8 cellular contexts compared by ENCODE assay signal in the genomic region with DNA sequence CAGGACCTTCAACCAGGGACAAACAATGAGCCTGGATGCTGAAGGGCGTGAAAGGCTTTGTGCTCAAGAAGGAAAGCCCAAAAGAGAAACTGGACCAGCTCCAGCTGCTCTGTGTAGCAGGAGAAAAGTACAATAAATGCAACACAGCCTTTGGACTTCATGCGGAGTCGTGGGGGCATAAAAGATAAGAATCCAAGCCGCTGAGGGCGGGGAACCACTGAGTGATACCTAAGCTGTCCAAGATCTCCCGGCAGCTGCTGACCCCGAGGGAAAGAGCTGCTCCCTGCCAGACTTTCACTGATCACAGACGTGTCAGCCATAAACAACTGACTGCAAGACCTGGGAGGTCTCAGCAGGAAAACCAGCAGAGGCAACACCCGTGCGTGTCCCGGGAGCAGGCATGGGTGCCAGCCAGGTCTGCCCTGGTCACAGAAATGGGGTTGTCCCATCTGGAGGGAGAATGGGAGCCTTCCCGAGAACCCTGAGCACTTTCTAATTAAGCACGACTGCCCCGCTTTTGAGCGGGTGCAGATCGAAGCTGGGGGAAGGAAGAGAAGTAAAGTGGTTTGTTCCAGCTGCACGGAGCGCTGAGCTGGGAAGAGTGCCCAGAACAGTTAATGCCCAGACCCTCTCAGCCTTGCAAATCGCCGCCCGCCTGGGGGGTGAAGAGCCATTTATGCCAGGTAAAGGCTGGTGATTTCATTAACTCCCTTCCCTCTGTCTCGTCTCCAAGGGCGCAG.
DNase-seq lines count a peak whose midpoint lies in the region; ATAC-seq and TF ChIP-seq lines count a peak whose summit lies in the region.

No MANE protein-coding gene starts in this region.

- H3K27me3 ChIP-seq in right atrium auricular region (no peaks in the 10 kb centered on the region), WERI-Rb-1 (ENCODE audit: insufficient read depth, low read depth, severe bottlenecking) (no peaks in the 10 kb centered on the region)

- no peaks in the 10 kb centered on the region for H3K9me3 Mint-ChIP-seq in immature natural killer cell

- H3K4me3 Mint-ChIP-seq in immature natural killer cell = no peak overlapping the region

- ATAC-seq in Right ventricle myocardium inferior (peak; percentile 13), left lobe of liver (peak; percentile 59), GM21528 (IDR thresholded peaks at IDR 0.05; ENCODE audit: low FRiP score, unreplicated experiment) (no peak), GM21576 (IDR thresholded peaks at IDR 0.05; ENCODE audit: unreplicated experiment) (no peak), HG03439 (IDR thresholded peaks at IDR 0.05; ENCODE audit: unreplicated experiment) (no peak)

- H3K4me1 Mint-ChIP-seq in immature natural killer cell = peaks cover 12 to 19% of the 10 kb centered on the region in 2 donors

- H3K9me3 ChIP-seq in right atrium auricular region (no peaks in the 10 kb centered on the region), WERI-Rb-1 (ENCODE audit: severe bottlenecking) (no peaks in the 10 kb centered on the region)

- H3K27me3 Mint-ChIP-seq in immature natural killer cell (ENCODE audit: low read depth in 3 of 3) = peaks cover 6 to 15% (median 9%) of the 10 kb centered on the region in 3 donors

- DNase-seq in Right ventricle myocardium inferior (ENCODE audit: missing footprints) (no peak), right atrium auricular region (ENCODE audit: low spot score) (no peak), WERI-Rb-1 (peak; percentile 54), left lobe of liver (ENCODE audit: low spot score) (peak; percentile 63), immature natural killer cell (no peak)

- H3K36me3 ChIP-seq in right atrium auricular region (no peaks in the 10 kb centered on the region), WERI-Rb-1 (no peaks in the 10 kb centered on the region)

- no peaks in the 10 kb centered on the region for H3K36me3 Mint-ChIP-seq in immature natural killer cell

- H3K27ac ChIP-seq in right atrium auricular region (no peak overlapping the region), WERI-Rb-1 (no peak overlapping the region)

- H3K4me3 ChIP-seq in right atrium auricular region (peak overlapping the region in 1 of 2 donors; percentile 40), WERI-Rb-1 (ENCODE audit: low read depth, low read length) (peak overlapping the region; percentile 7; the same call in 1 of the 2 replicates)

- H3K27ac Mint-ChIP-seq in immature natural killer cell = peak overlapping the region in 1 of 6 donors; percentile 36

- intact Hi-C loops in Right ventricle myocardium inferior (cut with DNase I) = loop anchor here (5.0 kb wide), 1 partner anchor 447 kb away; no protein-coding TSS in a partner anchor

- no peak for TF ChIP-seq CTCF in right atrium auricular region (IDR thresholded peaks at IDR 0.05)
- TF ChIP-seq CTCF in WERI-Rb-1 (IDR thresholded peaks at IDR 0.05; ENCODE audit: low read depth, low read length) = no peak

- H3K4me1 ChIP-seq in right atrium auricular region = peaks cover 0 to 22% of the 10 kb centered on the region in 2 donors

Comparison
In these comparisons a context has a peak if more than half of its experiments do, and no peak if none do; other contexts are left out.
1. ATAC-seq: peak in Right ventricle myocardium inferior (single experiment) and left lobe of liver (single experiment); none in GM21528 (single experiment), GM21576 (single experiment) and HG03439 (single experiment).
2. DNase-seq: peak in WERI-Rb-1 (single experiment) and left lobe of liver (single experiment); none in Right ventricle myocardium inferior (single experiment), right atrium auricular region (single experiment) and immature natural killer cell (0 of 3).